In the genomic region with DNA sequence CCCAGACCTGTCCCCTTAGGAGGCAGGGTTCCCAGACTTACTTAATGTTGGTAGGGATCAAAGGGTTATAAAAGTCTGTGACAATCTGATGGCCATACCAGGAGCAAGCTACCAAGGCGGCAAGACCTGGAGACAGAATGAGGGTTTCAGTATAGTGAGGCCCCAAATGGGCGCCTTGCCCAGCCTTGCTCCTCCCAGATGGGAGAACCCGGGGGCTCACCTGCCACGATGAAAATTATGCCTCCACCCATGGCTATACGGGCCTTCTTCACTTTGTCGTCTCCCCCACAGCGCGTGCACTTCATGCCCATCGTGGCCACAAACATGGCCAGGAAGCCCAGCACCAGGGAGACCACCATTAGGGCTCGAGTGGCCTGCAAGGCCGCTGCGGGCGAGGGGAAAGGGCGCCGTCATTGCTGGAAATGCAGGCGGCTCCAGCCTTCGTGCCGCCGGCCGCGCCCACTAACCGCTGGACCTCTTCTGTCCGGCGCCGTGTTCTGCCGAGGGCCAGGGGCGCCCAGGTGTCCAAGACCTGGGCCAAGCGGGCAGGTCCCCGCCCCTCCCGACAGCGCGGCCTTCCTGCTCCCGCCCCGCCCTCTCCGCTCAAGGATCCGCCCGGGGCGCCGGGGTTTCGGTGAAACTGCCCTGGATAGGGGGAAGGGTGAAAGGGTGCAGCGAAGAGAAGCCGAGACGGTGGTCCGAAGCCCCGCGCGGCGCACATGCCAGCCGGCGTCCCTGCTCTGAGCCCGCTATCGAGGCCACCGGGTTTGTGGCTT, we compare ENCODE assay signal across 1 cellular context.
A peak's percentile ranks its signal among the peaks of the same experiment; 100 is the strongest.
TF ChIP-seq lines count a peak whose summit lies in the region.

No MANE protein-coding gene starts in this region.

TF ChIP-seq in endothelial cell of umbilical vein, 7 proteins besides CTCF, POLR2A, EP300 and RAD21:
- TF ChIP-seq GATA2 (IDR thresholded peaks at IDR 0.05; ENCODE audit: insufficient read depth, insufficient read length, low read depth, low read length) (no peak), POLR2AphosphoS5 (IDR thresholded peaks at IDR 0.05; ENCODE audit: insufficient read depth, low read depth, low read length) (peak; percentile 23), MYC (IDR thresholded peaks at IDR 0.05; ENCODE audit: low read depth, low read length) (no peak), JUN (IDR thresholded peaks at IDR 0.05; ENCODE audit: borderline replicate concordance, insufficient read depth, insufficient read length, low read depth) (no peak)
- TF ChIP-seq, protein P1, sequence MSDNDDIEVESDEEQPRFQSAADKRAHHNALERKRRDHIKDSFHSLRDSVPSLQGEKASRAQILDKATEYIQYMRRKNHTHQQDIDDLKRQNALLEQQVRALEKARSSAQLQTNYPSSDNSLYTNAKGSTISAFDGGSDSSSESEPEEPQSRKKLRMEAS (IDR thresholded peaks at IDR 0.05; ENCODE audit: insufficient read depth, insufficient read length), result no peak
